Comparison of ENCODE assay signal across 8 cellular contexts in genomic region chr7:95871078-95871848, GRCh38.
DNase-seq lines count a peak whose midpoint lies in the region; ATAC-seq, FAIRE-seq and TF ChIP-seq lines count a peak whose summit lies in the region.

No MANE protein-coding gene starts in this region.

- no peak overlapping the region for H2AK9ac ChIP-seq in IMR-90 (replicated peaks; ENCODE audit: low read depth, low read length, poor library complexity)

- no peak overlapping the region for H2BK20ac ChIP-seq in IMR-90 (ENCODE audit: low read depth, low read length)
- no peak overlapping the region for H2BK20ac ChIP-seq in H1 (ENCODE audit: low read length)

- DNase-seq in BE2C (peak; percentile 53), IMR-90 (peak; percentile 45), NT2/D1 (ENCODE audit: low read depth, low spot score) (peak; percentile 42), H1 (ENCODE audit: low read depth in 1 of 2, low spot score in 2 of 2) (peak in 1 of 2 experiments; percentile 52), midbrain (lab: John Stamatoyannopoulos, UW) (peak; percentile 54), MG63 (no peak), GF-D8 (lab: John Stamatoyannopoulos, UW) (no peak)

- no peak overlapping the region for H3K4me2 ChIP-seq in IMR-90 (ENCODE audit: low read depth, low read length)
- H3K4me2 ChIP-seq in H1 (ENCODE audit: insufficient read depth in 1 of 2, low read depth in 2 of 2, low read length in 2 of 2): no peak overlapping the region

- H2BK120ac ChIP-seq in IMR-90 (ENCODE audit: low read depth, low read length): no peak overlapping the region
- H2BK120ac ChIP-seq in H1 (replicated peaks; ENCODE audit: low read depth, low read length): no peak overlapping the region

- H3K4ac ChIP-seq in IMR-90 (ENCODE audit: low read depth, low read length) (no peak overlapping the region), H1 (replicated peaks; ENCODE audit: insufficient read length, low read depth, low read length) (no peak overlapping the region)

- H4K20me1 ChIP-seq in IMR-90 (ENCODE audit: insufficient read depth, low read length): no peaks in the 10 kb centered on the region
- H4K20me1 ChIP-seq in H1 (replicated peaks in 1 of 2; ENCODE audit: control insufficient read depth in 1 of 2, insufficient read depth in 2 of 2, low read length in 2 of 2): no peaks in the 10 kb centered on the region

- H3K18ac ChIP-seq in IMR-90 (ENCODE audit: low read depth, low read length) (no peak overlapping the region), H1 (ENCODE audit: extremely low read depth, low read length) (no peak overlapping the region)

- no peak for TF ChIP-seq EP300 in H1 (IDR thresholded peaks at IDR 0.05; ENCODE audit: borderline replicate concordance in 1 of 2, low read depth in 2 of 2, low read length in 2 of 2)

- no peaks in the 10 kb centered on the region for H3K79me2 ChIP-seq in H1 (ENCODE audit: control insufficient read depth in 1 of 2, insufficient read depth in 2 of 2, low read length in 2 of 2)

- H2AFZ ChIP-seq in IMR-90 (replicated peaks; ENCODE audit: low read length, poor library complexity) (no peak overlapping the region), H1 (ENCODE audit: low read length) (no peak overlapping the region)

- no peaks in the 10 kb centered on the region for H3K27me3 ChIP-seq in BE2C
- no peaks in the 10 kb centered on the region for H3K27me3 ChIP-seq in IMR-90 (ENCODE audit: control insufficient read depth, insufficient read depth, low read length)
- H3K27me3 ChIP-seq in NT2/D1 (ENCODE audit: insufficient read depth, insufficient read length): no peaks in the 10 kb centered on the region
- H3K27me3 ChIP-seq in H1 (replicated peaks in 1 of 4; ENCODE audit: control insufficient read depth in 3 of 4, extremely low read depth in 1 of 4, insufficient read depth in 3 of 4, low read length in 3 of 4): no peaks in the 10 kb centered on the region; a peak in 1 of 7 replicates
- no peaks in the 10 kb centered on the region for H3K27me3 ChIP-seq in MG63

- H3K36me3 ChIP-seq in BE2C (no peaks in the 10 kb centered on the region), IMR-90 (ENCODE audit: control insufficient read depth, insufficient read depth, low read length) (no peaks in the 10 kb centered on the region), NT2/D1 (ENCODE audit: insufficient read depth, insufficient read length, low read length) (no peaks in the 10 kb centered on the region), H1 (ENCODE audit: control insufficient read depth in 2 of 4, insufficient read depth in 4 of 4, low read length in 3 of 4) (no peaks in the 10 kb centered on the region), MG63 (no peaks in the 10 kb centered on the region)

- TF ChIP-seq CTCF in BE2C (IDR thresholded peaks at IDR 0.05; ENCODE audit: low read depth, low read length): peak; percentile 80
- TF ChIP-seq CTCF in IMR-90 (conservative IDR thresholded peaks at IDR 0.05; ENCODE audit: low read depth, low read length): peak; percentile 58
- peak in 2 of 3 experiments; percentile 60 to 71; a peak in 3 of 4 replicates for TF ChIP-seq CTCF in H1 (IDR thresholded peaks at IDR 0.05; ENCODE audit: control extremely low read depth in 1 of 3, insufficient read depth in 1 of 3, low read depth in 1 of 3, low read length in 3 of 3)

- in situ Hi-C loops in IMR-90 (cut with MboI; ENCODE audit: low sequenced_read_pairs): loop anchor here (5.0 kb wide), 1 partner anchor 149 kb away; no protein-coding TSS in a partner anchor

- H2AK5ac ChIP-seq in IMR-90 (ENCODE audit: low read depth, low read length) (no peak overlapping the region), H1 (ENCODE audit: low read depth, low read length) (no peak overlapping the region)

- no peak overlapping the region for H2BK12ac ChIP-seq in H1 (ENCODE audit: low read depth, low read length)

- WGBS in IMR-90 (ENCODE audit: extremely low coverage in 2 of 2, insufficient read length in 1 of 2), 2 experiments: no CpG with 5 or more reads among the region's 6 CpGs
- 41% methylated on average over 6 of the region's 6 CpGs; no CpG with 5 or more reads in 1 of the 2 experiments for WGBS in H1 (ENCODE audit: extremely low coverage in 1 of 2, insufficient coverage in 1 of 2, insufficient read length in 1 of 2, insufficient replicate concordance in 2 of 2, low coverage in 1 of 2, low lambda C conversion rate in 2 of 2, missing lambda C conversion rate in 1 of 2), 2 experiments

- no TSS peak for BruUV-seq in IMR-90 (replicated peaks; lab: Mats Ljungman, UMichigan)

- TF ChIP-seq POLR2A in IMR-90 (IDR thresholded peaks at IDR 0.05; ENCODE audit: low read depth, low read length): no peak
- TF ChIP-seq POLR2A in H1 (IDR thresholded peaks at IDR 0.05; ENCODE audit: control extremely low read depth in 1 of 2, low read depth in 2 of 2, low read length in 2 of 2): no peak

- no peak overlapping the region for H3K27ac ChIP-seq in IMR-90 (ENCODE audit: insufficient read depth, low read length)
- H3K27ac ChIP-seq in H1 (ENCODE audit: low read depth, low read length): no peak overlapping the region

- H3K23ac ChIP-seq in IMR-90 (ENCODE audit: low read depth, low read length): no peak overlapping the region
- H3K23ac ChIP-seq in H1 (ENCODE audit: insufficient read length): no peak overlapping the region

- dilution Hi-C loops in IMR-90 (cut with HindIII; ENCODE audit: low sequenced_read_pairs, unreplicated experiment): no loop called here

- no peaks in the 10 kb centered on the region for H3K79me1 ChIP-seq in IMR-90 (ENCODE audit: low read depth in 1 of 2, low read length in 2 of 2)
- H3K79me1 ChIP-seq in H1 (ENCODE audit: low read depth, low read length): no peaks in the 10 kb centered on the region

- H3K9me3 ChIP-seq in BE2C (no peaks in the 10 kb centered on the region), IMR-90 (ENCODE audit: control insufficient read depth, insufficient read depth, low read length) (no peaks in the 10 kb centered on the region), NT2/D1 (ENCODE audit: insufficient read depth, low read length) (no peaks in the 10 kb centered on the region), H1 (ENCODE audit: insufficient read depth in 2 of 2, low read depth in 1 of 2, low read length in 1 of 2) (no peaks in the 10 kb centered on the region), MG63 (no peaks in the 10 kb centered on the region)

- intact Hi-C loops in IMR-90 (cut with micrococcal nuclease): loop anchor here (1.0 to 5.0 kb wide), 3 partner anchors 76 to 344 kb away; no protein-coding TSS in a partner anchor

- H3K56ac ChIP-seq in IMR-90 (ENCODE audit: extremely low read depth, insufficient read depth, low read length): no peak overlapping the region
- no peak overlapping the region for H3K56ac ChIP-seq in H1 (replicated peaks; ENCODE audit: insufficient read length, low read depth, low read length)

- ATAC-seq in GM18517 (IDR thresholded peaks at IDR 0.05; ENCODE audit: unreplicated experiment) (peak; percentile 54), IMR-90 (ENCODE audit: low read depth) (peak; percentile 88)

- POLR2A ChIA-PET in IMR-90 (lab: Charles Lee; ENCODE audit: unreplicated experiment) (no interaction called here), H1 (lab: Charles Lee; ENCODE audit: partially characterized antibody) (no interaction called here)

- H2BK5ac ChIP-seq in IMR-90 (ENCODE audit: low read depth, low read length, poor library complexity, severe bottlenecking) (no peak overlapping the region), H1 (ENCODE audit: low read depth, low read length) (no peak overlapping the region)

- H4K8ac ChIP-seq in IMR-90 (ENCODE audit: low read depth in 2 of 2, low read length in 2 of 2): no peak overlapping the region
- no peak overlapping the region for H4K8ac ChIP-seq in H1 (ENCODE audit: extremely low read depth, insufficient read depth, low read length)

- FAIRE-seq in H1 (lab: Jason Lieb, UNC): peak; percentile 96

- H3K23me2 ChIP-seq in H1 (ENCODE audit: low read depth, low read length): no peaks in the 10 kb centered on the region

- H2BK15ac ChIP-seq in IMR-90 (ENCODE audit: low read depth, low read length) (no peak overlapping the region), H1 (ENCODE audit: low read length) (no peak overlapping the region)

- H3K4me3 ChIP-seq in BE2C (ENCODE audit: low read depth, low read length) (no peak overlapping the region), IMR-90 (ENCODE audit: insufficient read depth, low read depth, low read length) (no peak overlapping the region), NT2/D1 (ENCODE audit: insufficient read length, low read depth) (no peak overlapping the region), H1 (ENCODE audit: extremely low read depth in 1 of 4, insufficient read depth in 2 of 4, low read depth in 3 of 4, low read length in 4 of 4) (no peak overlapping the region), MG63 (no peak overlapping the region)

- H3K14ac ChIP-seq in IMR-90 (replicated peaks; ENCODE audit: low read depth, low read length) (no peak overlapping the region), H1 (ENCODE audit: insufficient read length) (no peak overlapping the region)

- H3K9ac ChIP-seq in IMR-90 (ENCODE audit: low read depth, low read length): no peak overlapping the region
- H3K9ac ChIP-seq in NT2/D1 (ENCODE audit: insufficient read length, low read depth): no peak overlapping the region
- no peak overlapping the region for H3K9ac ChIP-seq in H1 (replicated peaks in 1 of 4; ENCODE audit: extremely low read depth in 1 of 4, low read depth in 3 of 4, low read length in 3 of 4)

- H3K4me1 ChIP-seq in BE2C: no peaks in the 10 kb centered on the region
- no peaks in the 10 kb centered on the region for H3K4me1 ChIP-seq in IMR-90 (ENCODE audit: control insufficient read depth, insufficient read depth, low read length)
- H3K4me1 ChIP-seq in NT2/D1 (ENCODE audit: insufficient read depth, insufficient read length): no peaks in the 10 kb centered on the region
- H3K4me1 ChIP-seq in H1 (replicated peaks in 1 of 4; ENCODE audit: control insufficient read depth in 3 of 4, insufficient read depth in 4 of 4, low read length in 3 of 4): no peaks in the 10 kb centered on the region

- no peaks in the 10 kb centered on the region for H3K9me1 ChIP-seq in IMR-90 (ENCODE audit: insufficient read depth, low read length)

- CTCF ChIA-PET in IMR-90 (lab: Yijun Ruan, JAX): interaction anchor here (0.6 to 1.8 kb wide), 8 partner anchors 10 to 362 kb away, joined by 3 to 5 read pairs (median 3); no protein-coding TSS in a partner anchor
- CTCF ChIA-PET in H1 (lab: Charles Lee; ENCODE audit: partially characterized antibody): interaction anchor here (0.7 to 17.5 kb wide), 33 partner anchors 8 to 1159 kb away, joined by 3 to 335 read pairs (median 5); partner anchors contain the start of gene DYNC1I1

- TF ChIP-seq RAD21 in IMR-90 (IDR thresholded peaks at IDR 0.05; ENCODE audit: low read length) (peak; percentile 51), H1 (IDR thresholded peaks at IDR 0.05 in 1 of 2, conservative IDR thresholded peaks at IDR 0.05 in 1 of 2; ENCODE audit: low read depth in 2 of 2, low read length in 2 of 2) (peak; percentile 86 to 92)

- H4K5ac ChIP-seq in IMR-90 (ENCODE audit: low read depth, low read length): no peak overlapping the region
- no peak overlapping the region for H4K5ac ChIP-seq in H1 (ENCODE audit: insufficient read length, low read depth, low read length)

- H4K91ac ChIP-seq in IMR-90 (ENCODE audit: insufficient read depth, low read depth, low read length) (no peak overlapping the region), H1 (replicated peaks; ENCODE audit: insufficient read length, low read length) (no peak overlapping the region)

TF ChIP-seq in IMR-90, 13 proteins besides CTCF, POLR2A, EP300 and RAD21 (continues in another document):
- TF ChIP-seq CEBPB (IDR thresholded peaks at IDR 0.05; ENCODE audit: low read depth, low read length): no peak

Comparison
In these comparisons a context has a peak if more than half of its experiments do, and no peak if none do; other contexts are left out.
1. DNase-seq: peak in BE2C (single experiment), IMR-90 (single experiment), NT2/D1 (single experiment) and midbrain (single experiment); none in MG63 (single experiment) and GF-D8 (single experiment).
2. Peak in every context shown above with its lines, with median percentiles within 50 percentile points of each other: CTCF ChIP-seq.